8 cellular contexts compared by ENCODE assay signal in the genomic region with DNA sequence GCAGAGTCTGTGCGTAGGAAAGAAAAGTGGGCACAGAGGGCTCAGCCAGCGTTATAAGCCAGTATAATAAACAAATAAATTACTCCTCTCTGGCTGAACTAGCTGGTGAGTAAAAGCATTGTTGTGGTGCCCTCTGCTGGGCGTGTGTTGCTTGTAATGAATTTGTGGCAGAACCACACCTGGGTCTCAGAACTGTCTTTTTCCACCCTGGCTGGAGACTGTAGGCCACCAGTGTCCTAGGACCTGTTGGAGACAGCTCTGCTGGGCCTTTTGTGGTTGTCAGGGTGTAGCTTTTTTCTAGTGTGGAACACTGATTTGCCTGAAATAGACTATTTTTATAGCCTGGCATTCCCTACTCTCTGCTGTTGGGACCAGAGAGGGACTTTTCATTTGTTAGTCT.
DNase-seq lines count a peak whose midpoint lies in the region; ATAC-seq, FAIRE-seq and TF ChIP-seq lines count a peak whose summit lies in the region.

No MANE protein-coding gene starts in this region.

- FAIRE-seq in A549 (lab: Jason Lieb, UNC), result no peak
- peak; percentile 71 for FAIRE-seq in GM12892 (lab: Jason Lieb, UNC)

- H3K4me3 ChIP-seq in A549, result no peak overlapping the region

- WGBS in A549 (ENCODE audit: missing lambda C conversion rate), result 0% methylated on average over 3 of the region's 3 CpGs

- CTCF ChIA-PET in A549 (lab: Yijun Ruan, JAX), result interaction anchor here (0.6 to 6.1 kb wide), 25 partner anchors 8 to 647 kb away, joined by 3 to 60 read pairs (median 4); no protein-coding TSS in a partner anchor

- H3K9me3 ChIP-seq in A549, result no peaks in the 10 kb centered on the region

- DNase-seq in A549 (ENCODE audit: low read depth in 1 of 2, low spot score in 1 of 2) (peak; percentile 31 to 55), GM12892 (ENCODE audit: insufficient read length) (peak; percentile 19), KBM-7 (peak; percentile 57), SHP77 treated with DMSO at 0.1 percent for 48 hours (lab: John Stamatoyannopoulos, UW) (peak; percentile 53), glutamatergic neuron (peak; percentile 85), progenitor cell of endocrine pancreas (ENCODE audit: low spot score, unreplicated experiment) (peak; percentile 67)
- DNase-seq in activated naive CD4-positive, alpha-beta T cell treated with anti-CD3 and anti-CD28 coated beads, Interleukin-2, amount 50 U/mL, for 16 hours, result peak; percentile 59

- TF ChIP-seq CTCF in A549 (IDR thresholded peaks at IDR 0.05) (peak; percentile 72), glutamatergic neuron (IDR thresholded peaks at IDR 0.05; ENCODE audit: partially characterized antibody, unreplicated experiment) (peak; percentile 80), progenitor cell of endocrine pancreas (IDR thresholded peaks at IDR 0.05; ENCODE audit: unreplicated experiment) (peak; percentile 92)

- H3K4me1 Mint-ChIP-seq in glutamatergic neuron (ENCODE audit: low read depth, unreplicated experiment) (no peaks in the 10 kb centered on the region), progenitor cell of endocrine pancreas (ENCODE audit: low read depth) (peaks cover under 1% of the 10 kb centered on the region)

- H3K27ac Mint-ChIP-seq in glutamatergic neuron (ENCODE audit: unreplicated experiment) (no peak overlapping the region), progenitor cell of endocrine pancreas (peak overlapping the region; percentile 69)

- H3K27me3 Mint-ChIP-seq in glutamatergic neuron (ENCODE audit: unreplicated experiment) (peaks cover 2% of the 10 kb centered on the region), progenitor cell of endocrine pancreas (no peaks in the 10 kb centered on the region)

- peaks cover 2% of the 10 kb centered on the region for H3K9me3 Mint-ChIP-seq in glutamatergic neuron (ENCODE audit: unreplicated experiment)
- no peaks in the 10 kb centered on the region for H3K9me3 Mint-ChIP-seq in progenitor cell of endocrine pancreas (ENCODE audit: low read depth)

- peak; percentile 75 to 82 for TF ChIP-seq RAD21 in A549 (conservative IDR thresholded peaks at IDR 0.05 in 1 of 2, IDR thresholded peaks at IDR 0.05 in 1 of 2)

- no peak for TF ChIP-seq EP300 in A549 (IDR thresholded peaks at IDR 0.05)

- TF ChIP-seq POLR2A in A549 (IDR thresholded peaks at IDR 0.05; ENCODE audit: low read length) (no peak), GM12892 (IDR thresholded peaks at IDR 0.05; ENCODE audit: low read depth, low read length) (no peak), GM18505 (IDR thresholded peaks at IDR 0.05; ENCODE audit: borderline replicate concordance, extremely low read depth, insufficient read depth, insufficient read length) (no peak)

- no peak overlapping the region for H3K27ac ChIP-seq in A549

- H3K4me3 Mint-ChIP-seq in glutamatergic neuron (ENCODE audit: unreplicated experiment), result no peak overlapping the region
- no peak overlapping the region for H3K4me3 Mint-ChIP-seq in progenitor cell of endocrine pancreas (ENCODE audit: low read depth)

- POLR2A ChIA-PET in A549 (lab: Yijun Ruan, JAX), result no interaction called here

- H3K36me3 Mint-ChIP-seq in glutamatergic neuron (ENCODE audit: unreplicated experiment) (peaks cover 4% of the 10 kb centered on the region), progenitor cell of endocrine pancreas (ENCODE audit: insufficient read depth) (no peaks in the 10 kb centered on the region)

- no peaks in the 10 kb centered on the region for H3K4me1 ChIP-seq in A549

- in situ Hi-C loops in KBM-7 (cut with MboI; ENCODE audit: low pct_unique_long_range_greater_than_20kb, low sequenced_read_pairs), result loop anchor here (25.0 kb wide), 1 partner anchor 133 kb away; a partner anchor contains a TSS

- H3K4me2 ChIP-seq in A549, result no peak overlapping the region

- ATAC-seq in A549 (peak; percentile 77 to 91; a peak in 5 of 6 replicates), GM18505 (IDR thresholded peaks at IDR 0.05; ENCODE audit: unreplicated experiment) (no peak)

TF ChIP-seq in A549, 52 proteins besides CTCF, POLR2A, EP300 and RAD21:
- peak; percentile 75 for TF ChIP-seq SMC3 (IDR thresholded peaks at IDR 0.05)
- TF ChIP-seq, protein P1, sequence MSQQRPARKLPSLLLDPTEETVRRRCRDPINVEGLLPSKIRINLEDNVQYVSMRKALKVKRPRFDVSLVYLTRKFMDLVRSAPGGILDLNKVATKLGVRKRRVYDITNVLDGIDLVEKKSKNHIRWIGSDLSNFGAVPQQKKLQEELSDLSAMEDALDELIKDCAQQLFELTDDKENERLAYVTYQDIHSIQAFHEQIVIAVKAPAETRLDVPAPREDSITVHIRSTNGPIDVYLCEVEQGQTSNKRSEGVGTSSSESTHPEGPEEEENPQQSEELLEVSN (IDR thresholded peaks at IDR 0.05; ENCODE audit: borderline replicate concordance, low read depth), result no peak

Comparison
In these comparisons a context has a peak if more than half of its experiments do, and no peak if none do; other contexts are left out.
1. DNase-seq: peak in every context shown above with its lines; median percentile 85 in glutamatergic neuron; 67 in progenitor cell of endocrine pancreas; 59 in activated naive CD4-positive, alpha-beta T cell treated with anti-CD3 and anti-CD28 coated beads, Interleukin-2, amount 50 U/mL, for 16 hours; 57 in KBM-7; 53 in SHP77 treated with DMSO at 0.1 percent for 48 hours; 43 in A549; 19 in GM12892.